Comparison of ENCODE assay signal across 1 cellular context in genomic region chr20:3808141-3808479, GRCh38.
TF ChIP-seq lines count a peak whose summit lies in the region.

No MANE protein-coding gene starts in this region.

TF ChIP-seq in HepG2, 621 proteins besides CTCF, POLR2A, EP300 and RAD21 (continued from another document and continues in another):
- TF ChIP-seq ZNF646 (CRISPR knock-in tag; IDR thresholded peaks at IDR 0.05) (no peak), NPAS2 (CRISPR knock-in tag; IDR thresholded peaks at IDR 0.05; ENCODE audit: borderline replicate concordance) (no peak), SIN3A (IDR thresholded peaks at IDR 0.05; ENCODE audit: borderline replicate concordance, low read depth, low read length) (no peak), MAFG (CRISPR knock-in tag; IDR thresholded peaks at IDR 0.05) (no peak), SAFB2 (CRISPR knock-in tag; IDR thresholded peaks at IDR 0.05; ENCODE audit: borderline replicate concordance, low read depth) (no peak), ZNF101 (CRISPR knock-in tag; IDR thresholded peaks at IDR 0.05; ENCODE audit: borderline replicate concordance, low read depth) (0 out of 2 replicates have a peak, but pooled peaks have one; percentile 86), MIER2 (CRISPR knock-in tag; IDR thresholded peaks at IDR 0.05) (no peak), ZSCAN9 (CRISPR knock-in tag; IDR thresholded peaks at IDR 0.05; ENCODE audit: borderline replicate concordance) (no peak; the same call in 1 of the 2 replicates), KDM5B (CRISPR knock-in tag; IDR thresholded peaks at IDR 0.05; ENCODE audit: borderline replicate concordance) (no peak), PHF5A (CRISPR knock-in tag; IDR thresholded peaks at IDR 0.05; ENCODE audit: low read depth, unreplicated experiment) (no peak), ZNF124 (CRISPR knock-in tag; IDR thresholded peaks at IDR 0.05) (no peak), NFIB (CRISPR knock-in tag; IDR thresholded peaks at IDR 0.05; ENCODE audit: borderline replicate concordance) (no peak), ZNF224 (CRISPR knock-in tag; IDR thresholded peaks at IDR 0.05) (no peak), ARID2 (CRISPR knock-in tag; IDR thresholded peaks at IDR 0.05; ENCODE audit: borderline replicate concordance) (no peak), HBP1 (CRISPR knock-in tag; IDR thresholded peaks at IDR 0.05; ENCODE audit: low read depth) (no peak), RAD51 (IDR thresholded peaks at IDR 0.05; ENCODE audit: borderline replicate concordance) (no peak), HNF1A (IDR thresholded peaks at IDR 0.05; ENCODE audit: low read depth) (no peak), HNF1A (CRISPR knock-in tag; IDR thresholded peaks at IDR 0.05; ENCODE audit: borderline replicate concordance) (no peak), ZNF556 (CRISPR knock-in tag; IDR thresholded peaks at IDR 0.05; ENCODE audit: borderline replicate concordance) (no peak), EEA1 (CRISPR knock-in tag; IDR thresholded peaks at IDR 0.05; ENCODE audit: borderline replicate concordance) (no peak), ZBTB8A (CRISPR knock-in tag; IDR thresholded peaks at IDR 0.05; ENCODE audit: borderline replicate concordance, low read depth) (no peak), ARID5B (CRISPR knock-in tag; IDR thresholded peaks at IDR 0.05) (peak; percentile 27; the same call in 1 of the 2 replicates), HES4 (CRISPR knock-in tag; IDR thresholded peaks at IDR 0.05; ENCODE audit: borderline replicate concordance) (no peak), SRF (IDR thresholded peaks at IDR 0.05; ENCODE audit: low read depth, low read length) (no peak), SMAD3 (CRISPR knock-in tag; IDR thresholded peaks at IDR 0.05) (no peak), ZNF296 (CRISPR knock-in tag; conservative IDR thresholded peaks at IDR 0.05) (no peak), TBP (CRISPR knock-in tag; IDR thresholded peaks at IDR 0.05) (no peak), ZNF441 (CRISPR knock-in tag; IDR thresholded peaks at IDR 0.05; ENCODE audit: borderline replicate concordance) (no peak; the same call in 1 of the 2 replicates), ARNT (IDR thresholded peaks at IDR 0.05) (no peak), PATZ1 (CRISPR knock-in tag; IDR thresholded peaks at IDR 0.05) (peak; percentile 72), MTERF4 (CRISPR knock-in tag; IDR thresholded peaks at IDR 0.05) (no peak), ZNF792 (CRISPR knock-in tag; IDR thresholded peaks at IDR 0.05) (no peak; the same call in 1 of the 2 replicates), ZBTB7B (CRISPR knock-in tag; IDR thresholded peaks at IDR 0.05) (no peak; the same call in 1 of the 2 replicates)
- TF ChIP-seq, protein P1, sequence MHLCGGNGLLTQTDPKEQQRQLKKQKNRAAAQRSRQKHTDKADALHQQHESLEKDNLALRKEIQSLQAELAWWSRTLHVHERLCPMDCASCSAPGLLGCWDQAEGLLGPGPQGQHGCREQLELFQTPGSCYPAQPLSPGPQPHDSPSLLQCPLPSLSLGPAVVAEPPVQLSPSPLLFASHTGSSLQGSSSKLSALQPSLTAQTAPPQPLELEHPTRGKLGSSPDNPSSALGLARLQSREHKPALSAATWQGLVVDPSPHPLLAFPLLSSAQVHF (CRISPR knock-in tag; IDR thresholded peaks at IDR 0.05), result no peak
- TF ChIP-seq, protein P2, sequence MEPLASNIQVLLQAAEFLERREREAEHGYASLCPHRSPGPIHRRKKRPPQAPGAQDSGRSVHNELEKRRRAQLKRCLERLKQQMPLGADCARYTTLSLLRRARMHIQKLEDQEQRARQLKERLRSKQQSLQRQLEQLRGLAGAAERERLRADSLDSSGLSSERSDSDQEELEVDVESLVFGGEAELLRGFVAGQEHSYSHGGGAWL (CRISPR knock-in tag; IDR thresholded peaks at IDR 0.05), result peak; percentile 33; the same call in 1 of the 2 replicates
- TF ChIP-seq, protein P3, sequence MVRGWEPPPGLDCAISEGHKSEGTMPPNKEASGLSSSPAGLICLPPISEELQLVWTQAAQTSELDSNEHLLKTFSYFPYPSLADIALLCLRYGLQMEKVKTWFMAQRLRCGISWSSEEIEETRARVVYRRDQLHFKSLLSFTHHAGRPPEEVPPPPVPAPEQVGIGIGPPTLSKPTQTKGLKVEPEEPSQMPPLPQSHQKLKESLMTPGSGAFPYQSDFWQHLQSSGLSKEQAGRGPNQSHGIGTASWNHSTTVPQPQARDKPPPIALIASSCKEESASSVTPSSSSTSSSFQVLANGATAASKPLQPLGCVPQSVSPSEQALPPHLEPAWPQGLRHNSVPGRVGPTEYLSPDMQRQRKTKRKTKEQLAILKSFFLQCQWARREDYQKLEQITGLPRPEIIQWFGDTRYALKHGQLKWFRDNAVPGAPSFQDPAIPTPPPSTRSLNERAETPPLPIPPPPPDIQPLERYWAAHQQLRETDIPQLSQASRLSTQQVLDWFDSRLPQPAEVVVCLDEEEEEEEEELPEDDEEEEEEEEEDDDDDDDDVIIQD (CRISPR knock-in tag; IDR thresholded peaks at IDR 0.05; ENCODE audit: low read depth), result no peak
